In the genomic region with DNA sequence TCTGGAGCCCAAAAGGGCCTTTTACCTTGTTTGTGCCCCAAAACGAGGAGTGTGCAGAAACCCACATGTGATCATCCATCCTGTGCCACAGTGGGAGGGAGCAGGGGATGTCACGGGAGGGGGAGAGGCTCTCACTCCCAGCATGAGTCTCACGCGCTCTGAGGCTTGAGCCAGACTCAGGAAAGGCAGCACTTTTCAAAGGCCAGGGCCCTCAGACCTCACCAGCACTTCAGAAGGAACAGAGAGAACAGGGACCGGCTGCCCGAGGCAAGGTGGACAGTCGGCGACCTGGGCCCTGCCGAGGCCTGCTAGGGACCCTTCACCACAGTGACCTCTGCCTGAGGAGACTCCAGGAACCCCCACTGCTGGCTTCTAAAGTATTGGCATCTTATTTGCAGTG, we compare ENCODE assay signal across 19 cellular contexts.
A peak's percentile ranks its signal among the peaks of the same experiment; 100 is the strongest.
DNase-seq lines count a peak whose midpoint lies in the region; ATAC-seq and TF ChIP-seq lines count a peak whose summit lies in the region.
"Had no signal": no experiment of that assay in that cellular context is flagged by ENCODE, and none has a peak within 500 bp of the region (broad histone marks: within the 10 kb centered on the region; RNA-seq: fewer than 3 reads in every experiment).

No MANE protein-coding gene starts in this region.

- intact Hi-C loops in left ventricle myocardium inferior (cut with micrococcal nuclease), result loop anchor here (10.0 kb wide), 1 partner anchor 209 kb away; no protein-coding TSS in a partner anchor
- intact Hi-C loops in sciatic nerve (cut with DNase I), result no loop called here

- no peak overlapping the region for H3K27ac Mint-ChIP-seq in activated T-helper 17 cell treated with anti-CD3 and anti-CD28 coated beads, Interleukin-2, amount 50 U/mL, for 72 hours
- H3K27ac Mint-ChIP-seq: activated naive CD8-positive, alpha-beta T cell treated with anti-CD3 and anti-CD28 coated beads for 36 hours; activated T-cell treated with anti-CD3 and anti-CD28 coated beads, Interleukin-2, amount 50 U/mL, for 24 hours; nephron progenitor cell had no signal

- H3K27ac ChIP-seq in angular gyrus (ENCODE audit: low read depth, low read length) (peak overlapping the region; percentile 50), left ventricle myocardium inferior (replicated peaks) (peak overlapping the region; percentile 58)
- H3K27ac ChIP-seq: foreskin keratinocyte, right lobe of liver had no signal

- no peaks in the 10 kb centered on the region for H3K36me3 ChIP-seq in left ventricle myocardium inferior
- H3K36me3 ChIP-seq: right lobe of liver, thoracic aorta had no signal

- H3K9me3 Mint-ChIP-seq in activated T-helper 17 cell treated with anti-CD3 and anti-CD28 coated beads, Interleukin-2, amount 50 U/mL, for 72 hours, result no peaks in the 10 kb centered on the region
- H3K9me3 Mint-ChIP-seq: activated naive CD8-positive, alpha-beta T cell treated with anti-CD3 and anti-CD28 coated beads for 36 hours; activated T-cell treated with anti-CD3 and anti-CD28 coated beads, Interleukin-2, amount 50 U/mL, for 24 hours; nephron progenitor cell had no signal

- no peak overlapping the region for H3K4me3 Mint-ChIP-seq in activated T-helper 17 cell treated with anti-CD3 and anti-CD28 coated beads, Interleukin-2, amount 50 U/mL, for 72 hours
- H3K4me3 Mint-ChIP-seq: activated naive CD8-positive, alpha-beta T cell treated with anti-CD3 and anti-CD28 coated beads for 36 hours; activated T-cell treated with anti-CD3 and anti-CD28 coated beads, Interleukin-2, amount 50 U/mL, for 24 hours; nephron progenitor cell had no signal

- peaks cover 7% of the 10 kb centered on the region for H3K4me1 ChIP-seq in left ventricle myocardium inferior
- H3K4me1 ChIP-seq: right lobe of liver had no signal

- H3K27me3 Mint-ChIP-seq in activated T-helper 17 cell treated with anti-CD3 and anti-CD28 coated beads, Interleukin-2, amount 50 U/mL, for 72 hours, result peaks cover 7% of the 10 kb centered on the region
- H3K27me3 Mint-ChIP-seq: activated T-cell treated with anti-CD3 and anti-CD28 coated beads, Interleukin-2, amount 50 U/mL, for 24 hours had no signal

- H3K9me3 ChIP-seq in left ventricle myocardium inferior (replicated peaks), result no peaks in the 10 kb centered on the region
- H3K9me3 ChIP-seq: right lobe of liver, thoracic aorta had no signal

- H3K27me3 ChIP-seq in left ventricle myocardium inferior (ENCODE audit: low read depth), result peaks cover 5% of the 10 kb centered on the region
- H3K27me3 ChIP-seq: foreskin keratinocyte, right lobe of liver had no signal

- DNase-seq in ELF-1 (ENCODE audit: low read depth, low spot score) (peak; percentile 45), left ventricle myocardium inferior (no peak), sciatic nerve (ENCODE audit: low spot score) (no peak)
- DNase-seq in activated CD4-positive, alpha-beta T cell treated with anti-CD3 and anti-CD28 coated beads, Interleukin-2, amount 50 U/mL, for 1 hour, result no peak
- DNase-seq: activated CD4-positive, alpha-beta T cell treated with anti-CD3 and anti-CD28 coated beads for 48 hours; activated naive CD8-positive, alpha-beta T cell treated with anti-CD3 and anti-CD28 coated beads for 36 hours; activated T-cell treated with anti-CD3 and anti-CD28 coated beads, Interleukin-2, amount 50 U/mL, for 24 hours; foreskin keratinocyte; mammary epithelial cell; NCI-H345; nephron progenitor cell; right lobe of liver; SIG-M5; T1000 had no signal

- H3K36me3 Mint-ChIP-seq in activated T-helper 17 cell treated with anti-CD3 and anti-CD28 coated beads, Interleukin-2, amount 50 U/mL, for 72 hours (ENCODE audit: low read depth), result no peaks in the 10 kb centered on the region
- H3K36me3 Mint-ChIP-seq: activated naive CD8-positive, alpha-beta T cell treated with anti-CD3 and anti-CD28 coated beads for 36 hours had no signal

- H3K4me3 ChIP-seq in left ventricle myocardium inferior, result no peak overlapping the region
- H3K4me3 ChIP-seq: right lobe of liver, thoracic aorta had no signal

- peak; percentile 44 for ATAC-seq in sciatic nerve
- ATAC-seq in GM21528 (IDR thresholded peaks at IDR 0.05; ENCODE audit: low FRiP score, unreplicated experiment), result no peak
- no peak for ATAC-seq in activated T-helper 17 cell treated with anti-CD3 and anti-CD28 coated beads, Interleukin-2, amount 50 U/mL, for 72 hours (replicated peaks)
- ATAC-seq in GM18498 (IDR thresholded peaks at IDR 0.05; ENCODE audit: unreplicated experiment), result no peak
- ATAC-seq: foreskin keratinocyte had no signal

- H3K4me1 Mint-ChIP-seq in activated T-helper 17 cell treated with anti-CD3 and anti-CD28 coated beads, Interleukin-2, amount 50 U/mL, for 72 hours, result peaks cover 3% of the 10 kb centered on the region

- no peak for TF ChIP-seq CTCF in left ventricle myocardium inferior (IDR thresholded peaks at IDR 0.05; ENCODE audit: borderline replicate concordance)
